Comparison of ENCODE assay signal across 1 cellular context in the genomic region with DNA sequence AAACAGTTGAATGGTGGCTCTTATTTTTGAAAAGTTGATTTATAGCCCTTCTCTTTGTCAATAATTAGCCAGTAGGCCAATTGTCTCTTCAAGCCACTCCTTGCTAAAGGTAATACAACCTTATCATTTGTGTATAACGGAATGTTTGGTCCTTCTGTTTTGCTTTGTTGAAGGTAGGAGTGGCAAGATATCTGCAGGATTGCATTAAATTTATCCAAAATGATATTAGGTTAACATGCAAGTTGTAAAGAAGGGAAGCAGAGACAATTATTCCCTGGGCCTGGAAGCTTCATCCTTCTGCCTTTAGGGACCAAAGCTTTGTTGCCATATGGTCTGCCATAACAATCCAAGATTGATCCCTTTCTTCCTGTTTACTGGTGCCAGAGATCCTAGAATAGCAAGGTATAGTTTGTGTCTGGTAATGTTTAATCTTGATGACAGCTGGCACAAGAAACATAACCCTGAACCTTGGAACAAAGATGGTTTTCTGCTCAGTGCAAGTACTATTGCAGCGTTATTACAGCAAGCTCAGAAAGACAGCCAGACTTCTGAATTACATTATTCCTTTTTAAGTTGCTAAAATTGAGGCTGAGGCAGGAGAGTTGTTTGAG.
TF ChIP-seq lines count a peak whose summit lies in the region.

No MANE protein-coding gene starts in this region.

TF ChIP-seq in HepG2, 621 proteins besides CTCF, POLR2A, EP300 and RAD21 (continued from another document and continues in another):
- TF ChIP-seq ATF1 (CRISPR knock-in tag; IDR thresholded peaks at IDR 0.05), result peak; percentile 33; the same call in 1 of the 2 replicates
- TF ChIP-seq MBNL3 (CRISPR knock-in tag; conservative IDR thresholded peaks at IDR 0.05), result no peak
- peak; percentile 90 for TF ChIP-seq FOXA3 (CRISPR knock-in tag; IDR thresholded peaks at IDR 0.05)
- no peak for TF ChIP-seq RCOR2 (CRISPR knock-in tag; IDR thresholded peaks at IDR 0.05)
- TF ChIP-seq ZBTB20 (CRISPR knock-in tag; IDR thresholded peaks at IDR 0.05; ENCODE audit: borderline replicate concordance, low read depth), result peak; percentile 87; the same call in 1 of the 2 replicates
- TF ChIP-seq NAIF1 (CRISPR knock-in tag; IDR thresholded peaks at IDR 0.05; ENCODE audit: borderline replicate concordance), result no peak
- TF ChIP-seq ZBTB42 (CRISPR knock-in tag; IDR thresholded peaks at IDR 0.05), result no peak
- TF ChIP-seq REXO4 (CRISPR knock-in tag; IDR thresholded peaks at IDR 0.05; ENCODE audit: borderline replicate concordance), result no peak
- TF ChIP-seq ZNF335 (CRISPR knock-in tag; IDR thresholded peaks at IDR 0.05), result no peak
- peak; percentile 83 for TF ChIP-seq SAP130 (CRISPR knock-in tag; IDR thresholded peaks at IDR 0.05; ENCODE audit: low read depth)
- no peak for TF ChIP-seq NFE2L1 (CRISPR knock-in tag; IDR thresholded peaks at IDR 0.05; ENCODE audit: borderline replicate concordance)
- TF ChIP-seq, protein P1, sequence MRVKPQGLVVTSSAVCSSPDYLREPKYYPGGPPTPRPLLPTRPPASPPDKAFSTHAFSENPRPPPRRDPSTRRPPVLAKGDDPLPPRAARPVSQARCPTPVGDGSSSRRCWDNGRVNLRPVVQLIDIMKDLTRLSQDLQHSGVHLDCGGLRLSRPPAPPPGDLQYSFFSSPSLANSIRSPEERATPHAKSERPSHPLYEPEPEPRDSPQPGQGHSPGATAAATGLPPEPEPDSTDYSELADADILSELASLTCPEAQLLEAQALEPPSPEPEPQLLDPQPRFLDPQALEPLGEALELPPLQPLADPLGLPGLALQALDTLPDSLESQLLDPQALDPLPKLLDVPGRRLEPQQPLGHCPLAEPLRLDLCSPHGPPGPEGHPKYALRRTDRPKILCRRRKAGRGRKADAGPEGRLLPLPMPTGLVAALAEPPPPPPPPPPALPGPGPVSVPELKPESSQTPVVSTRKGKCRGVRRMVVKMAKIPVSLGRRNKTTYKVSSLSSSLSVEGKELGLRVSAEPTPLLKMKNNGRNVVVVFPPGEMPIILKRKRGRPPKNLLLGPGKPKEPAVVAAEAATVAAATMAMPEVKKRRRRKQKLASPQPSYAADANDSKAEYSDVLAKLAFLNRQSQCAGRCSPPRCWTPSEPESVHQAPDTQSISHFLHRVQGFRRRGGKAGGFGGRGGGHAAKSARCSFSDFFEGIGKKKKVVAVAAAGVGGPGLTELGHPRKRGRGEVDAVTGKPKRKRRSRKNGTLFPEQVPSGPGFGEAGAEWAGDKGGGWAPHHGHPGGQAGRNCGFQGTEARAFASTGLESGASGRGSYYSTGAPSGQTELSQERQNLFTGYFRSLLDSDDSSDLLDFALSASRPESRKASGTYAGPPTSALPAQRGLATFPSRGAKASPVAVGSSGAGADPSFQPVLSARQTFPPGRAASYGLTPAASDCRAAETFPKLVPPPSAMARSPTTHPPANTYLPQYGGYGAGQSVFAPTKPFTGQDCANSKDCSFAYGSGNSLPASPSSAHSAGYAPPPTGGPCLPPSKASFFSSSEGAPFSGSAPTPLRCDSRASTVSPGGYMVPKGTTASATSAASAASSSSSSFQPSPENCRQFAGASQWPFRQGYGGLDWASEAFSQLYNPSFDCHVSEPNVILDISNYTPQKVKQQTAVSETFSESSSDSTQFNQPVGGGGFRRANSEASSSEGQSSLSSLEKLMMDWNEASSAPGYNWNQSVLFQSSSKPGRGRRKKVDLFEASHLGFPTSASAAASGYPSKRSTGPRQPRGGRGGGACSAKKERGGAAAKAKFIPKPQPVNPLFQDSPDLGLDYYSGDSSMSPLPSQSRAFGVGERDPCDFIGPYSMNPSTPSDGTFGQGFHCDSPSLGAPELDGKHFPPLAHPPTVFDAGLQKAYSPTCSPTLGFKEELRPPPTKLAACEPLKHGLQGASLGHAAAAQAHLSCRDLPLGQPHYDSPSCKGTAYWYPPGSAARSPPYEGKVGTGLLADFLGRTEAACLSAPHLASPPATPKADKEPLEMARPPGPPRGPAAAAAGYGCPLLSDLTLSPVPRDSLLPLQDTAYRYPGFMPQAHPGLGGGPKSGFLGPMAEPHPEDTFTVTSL (CRISPR knock-in tag; IDR thresholded peaks at IDR 0.05; ENCODE audit: borderline replicate concordance), result peak; percentile 72; the same call in 1 of the 2 replicates
- TF ChIP-seq SMAD3 (CRISPR knock-in tag; IDR thresholded peaks at IDR 0.05), result peak; percentile 69; the same call in 1 of the 2 replicates
- no peak for TF ChIP-seq ZNF749 (CRISPR knock-in tag; IDR thresholded peaks at IDR 0.05; ENCODE audit: borderline replicate concordance)
- no peak for TF ChIP-seq KMT2A (CRISPR knock-in tag; IDR thresholded peaks at IDR 0.05)
- no peak for TF ChIP-seq ZC3H4 (CRISPR knock-in tag; IDR thresholded peaks at IDR 0.05; ENCODE audit: borderline replicate concordance)
- TF ChIP-seq WIZ (CRISPR knock-in tag; IDR thresholded peaks at IDR 0.05), result no peak; the same call in 1 of the 2 replicates
- TF ChIP-seq JARID2 (CRISPR knock-in tag; IDR thresholded peaks at IDR 0.05; ENCODE audit: insufficient replicate concordance), result no peak
- no peak for TF ChIP-seq ZNF619 (CRISPR knock-in tag; IDR thresholded peaks at IDR 0.05)
- no peak for TF ChIP-seq ZNF225 (CRISPR knock-in tag; IDR thresholded peaks at IDR 0.05)
- TF ChIP-seq ZMAT3 (CRISPR knock-in tag; conservative IDR thresholded peaks at IDR 0.05), result no peak
- no peak for TF ChIP-seq ZNF329 (CRISPR knock-in tag; IDR thresholded peaks at IDR 0.05; ENCODE audit: low read depth)
- TF ChIP-seq CEBPB (IDR thresholded peaks at IDR 0.05; ENCODE audit: borderline replicate concordance, low read depth, low read length), result peak; percentile 30; the same call in 1 of the 2 replicates
- TF ChIP-seq MED1 (CRISPR knock-in tag; IDR thresholded peaks at IDR 0.05), result peak; percentile 95
- no peak for TF ChIP-seq RFXAP (CRISPR knock-in tag; IDR thresholded peaks at IDR 0.05; ENCODE audit: borderline replicate concordance)
- TF ChIP-seq SSRP1 (CRISPR knock-in tag; IDR thresholded peaks at IDR 0.05), result no peak
- no peak for TF ChIP-seq ZNF3 (CRISPR knock-in tag; IDR thresholded peaks at IDR 0.05)
- TF ChIP-seq NFRKB (IDR thresholded peaks at IDR 0.05), result no peak
- TF ChIP-seq GTF2F1 (IDR thresholded peaks at IDR 0.05; ENCODE audit: low read length), result no peak
- no peak for TF ChIP-seq PAX8 (CRISPR knock-in tag; IDR thresholded peaks at IDR 0.05; ENCODE audit: borderline replicate concordance)
- TF ChIP-seq KDM2A (CRISPR knock-in tag; IDR thresholded peaks at IDR 0.05; ENCODE audit: borderline replicate concordance, low read depth), result no peak
- TF ChIP-seq ZNF644 (CRISPR knock-in tag; IDR thresholded peaks at IDR 0.05; ENCODE audit: low read depth), result peak; percentile 91
- no peak for TF ChIP-seq KAT2B (IDR thresholded peaks at IDR 0.05; ENCODE audit: borderline replicate concordance, low read depth, low read length)
- peak; percentile 91; the same call in 1 of the 2 replicates for TF ChIP-seq ETV5 (CRISPR knock-in tag; IDR thresholded peaks at IDR 0.05; ENCODE audit: borderline replicate concordance)
- TF ChIP-seq SMARCE1 (IDR thresholded peaks at IDR 0.05; ENCODE audit: borderline replicate concordance), result no peak
- TF ChIP-seq, protein P2, sequence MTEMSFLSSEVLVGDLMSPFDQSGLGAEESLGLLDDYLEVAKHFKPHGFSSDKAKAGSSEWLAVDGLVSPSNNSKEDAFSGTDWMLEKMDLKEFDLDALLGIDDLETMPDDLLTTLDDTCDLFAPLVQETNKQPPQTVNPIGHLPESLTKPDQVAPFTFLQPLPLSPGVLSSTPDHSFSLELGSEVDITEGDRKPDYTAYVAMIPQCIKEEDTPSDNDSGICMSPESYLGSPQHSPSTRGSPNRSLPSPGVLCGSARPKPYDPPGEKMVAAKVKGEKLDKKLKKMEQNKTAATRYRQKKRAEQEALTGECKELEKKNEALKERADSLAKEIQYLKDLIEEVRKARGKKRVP (CRISPR knock-in tag; IDR thresholded peaks at IDR 0.05), result peak in 1 of 2 experiments; percentile 94; a peak in 2 of 4 replicates
- TF ChIP-seq ISL2 (CRISPR knock-in tag; IDR thresholded peaks at IDR 0.05), result peak; percentile 74; the same call in 1 of the 2 replicates
- no peak for TF ChIP-seq ZNF367 (CRISPR knock-in tag; IDR thresholded peaks at IDR 0.05; ENCODE audit: borderline replicate concordance)
- TF ChIP-seq ZSCAN31 (CRISPR knock-in tag; IDR thresholded peaks at IDR 0.05; ENCODE audit: low read depth), result no peak
- TF ChIP-seq, protein P3, sequence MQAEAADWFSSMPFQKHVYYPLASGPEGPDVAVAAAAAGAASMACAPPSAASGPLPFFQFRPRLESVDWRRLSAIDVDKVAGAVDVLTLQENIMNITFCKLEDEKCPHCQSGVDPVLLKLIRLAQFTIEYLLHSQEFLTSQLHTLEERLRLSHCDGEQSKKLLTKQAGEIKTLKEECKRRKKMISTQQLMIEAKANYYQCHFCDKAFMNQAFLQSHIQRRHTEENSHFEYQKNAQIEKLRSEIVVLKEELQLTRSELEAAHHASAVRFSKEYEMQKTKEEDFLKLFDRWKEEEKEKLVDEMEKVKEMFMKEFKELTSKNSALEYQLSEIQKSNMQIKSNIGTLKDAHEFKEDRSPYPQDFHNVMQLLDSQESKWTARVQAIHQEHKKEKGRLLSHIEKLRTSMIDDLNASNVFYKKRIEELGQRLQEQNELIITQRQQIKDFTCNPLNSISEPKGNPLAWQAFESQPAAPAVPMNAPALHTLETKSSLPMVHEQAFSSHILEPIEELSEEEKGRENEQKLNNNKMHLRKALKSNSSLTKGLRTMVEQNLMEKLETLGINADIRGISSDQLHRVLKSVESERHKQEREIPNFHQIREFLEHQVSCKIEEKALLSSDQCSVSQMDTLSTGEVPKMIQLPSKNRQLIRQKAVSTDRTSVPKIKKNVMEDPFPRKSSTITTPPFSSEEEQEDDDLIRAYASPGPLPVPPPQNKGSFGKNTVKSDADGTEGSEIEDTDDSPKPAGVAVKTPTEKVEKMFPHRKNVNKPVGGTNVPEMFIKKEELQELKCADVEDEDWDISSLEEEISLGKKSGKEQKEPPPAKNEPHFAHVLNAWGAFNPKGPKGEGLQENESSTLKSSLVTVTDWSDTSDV (CRISPR knock-in tag; IDR thresholded peaks at IDR 0.05), result no peak
- TF ChIP-seq RXRA (CRISPR knock-in tag; IDR thresholded peaks at IDR 0.05), result no peak
- no peak for TF ChIP-seq SRF (IDR thresholded peaks at IDR 0.05; ENCODE audit: low read depth, low read length)
- TF ChIP-seq ZNF496 (CRISPR knock-in tag; IDR thresholded peaks at IDR 0.05; ENCODE audit: insufficient replicate concordance), result no peak
- TF ChIP-seq HNRNPUL1 (IDR thresholded peaks at IDR 0.05; ENCODE audit: low read depth, low read length), result no peak
- TF ChIP-seq, protein P4, sequence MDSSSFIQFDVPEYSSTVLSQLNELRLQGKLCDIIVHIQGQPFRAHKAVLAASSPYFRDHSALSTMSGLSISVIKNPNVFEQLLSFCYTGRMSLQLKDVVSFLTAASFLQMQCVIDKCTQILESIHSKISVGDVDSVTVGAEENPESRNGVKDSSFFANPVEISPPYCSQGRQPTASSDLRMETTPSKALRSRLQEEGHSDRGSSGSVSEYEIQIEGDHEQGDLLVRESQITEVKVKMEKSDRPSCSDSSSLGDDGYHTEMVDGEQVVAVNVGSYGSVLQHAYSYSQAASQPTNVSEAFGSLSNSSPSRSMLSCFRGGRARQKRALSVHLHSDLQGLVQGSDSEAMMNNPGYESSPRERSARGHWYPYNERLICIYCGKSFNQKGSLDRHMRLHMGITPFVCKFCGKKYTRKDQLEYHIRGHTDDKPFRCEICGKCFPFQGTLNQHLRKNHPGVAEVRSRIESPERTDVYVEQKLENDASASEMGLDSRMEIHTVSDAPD (CRISPR knock-in tag; IDR thresholded peaks at IDR 0.05), result peak; percentile 78
- TF ChIP-seq, protein P5, sequence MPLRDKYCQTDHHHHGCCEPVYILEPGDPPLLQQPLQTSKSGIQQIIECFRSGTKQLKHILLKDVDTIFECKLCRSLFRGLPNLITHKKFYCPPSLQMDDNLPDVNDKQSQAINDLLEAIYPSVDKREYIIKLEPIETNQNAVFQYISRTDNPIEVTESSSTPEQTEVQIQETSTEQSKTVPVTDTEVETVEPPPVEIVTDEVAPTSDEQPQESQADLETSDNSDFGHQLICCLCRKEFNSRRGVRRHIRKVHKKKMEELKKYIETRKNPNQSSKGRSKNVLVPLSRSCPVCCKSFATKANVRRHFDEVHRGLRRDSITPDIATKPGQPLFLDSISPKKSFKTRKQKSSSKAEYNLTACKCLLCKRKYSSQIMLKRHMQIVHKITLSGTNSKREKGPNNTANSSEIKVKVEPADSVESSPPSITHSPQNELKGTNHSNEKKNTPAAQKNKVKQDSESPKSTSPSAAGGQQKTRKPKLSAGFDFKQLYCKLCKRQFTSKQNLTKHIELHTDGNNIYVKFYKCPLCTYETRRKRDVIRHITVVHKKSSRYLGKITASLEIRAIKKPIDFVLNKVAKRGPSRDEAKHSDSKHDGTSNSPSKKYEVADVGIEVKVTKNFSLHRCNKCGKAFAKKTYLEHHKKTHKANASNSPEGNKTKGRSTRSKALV (CRISPR knock-in tag; IDR thresholded peaks at IDR 0.05), result no peak
- peak; percentile 76 for TF ChIP-seq HDAC2 (CRISPR knock-in tag; IDR thresholded peaks at IDR 0.05)
- TF ChIP-seq, protein P6, sequence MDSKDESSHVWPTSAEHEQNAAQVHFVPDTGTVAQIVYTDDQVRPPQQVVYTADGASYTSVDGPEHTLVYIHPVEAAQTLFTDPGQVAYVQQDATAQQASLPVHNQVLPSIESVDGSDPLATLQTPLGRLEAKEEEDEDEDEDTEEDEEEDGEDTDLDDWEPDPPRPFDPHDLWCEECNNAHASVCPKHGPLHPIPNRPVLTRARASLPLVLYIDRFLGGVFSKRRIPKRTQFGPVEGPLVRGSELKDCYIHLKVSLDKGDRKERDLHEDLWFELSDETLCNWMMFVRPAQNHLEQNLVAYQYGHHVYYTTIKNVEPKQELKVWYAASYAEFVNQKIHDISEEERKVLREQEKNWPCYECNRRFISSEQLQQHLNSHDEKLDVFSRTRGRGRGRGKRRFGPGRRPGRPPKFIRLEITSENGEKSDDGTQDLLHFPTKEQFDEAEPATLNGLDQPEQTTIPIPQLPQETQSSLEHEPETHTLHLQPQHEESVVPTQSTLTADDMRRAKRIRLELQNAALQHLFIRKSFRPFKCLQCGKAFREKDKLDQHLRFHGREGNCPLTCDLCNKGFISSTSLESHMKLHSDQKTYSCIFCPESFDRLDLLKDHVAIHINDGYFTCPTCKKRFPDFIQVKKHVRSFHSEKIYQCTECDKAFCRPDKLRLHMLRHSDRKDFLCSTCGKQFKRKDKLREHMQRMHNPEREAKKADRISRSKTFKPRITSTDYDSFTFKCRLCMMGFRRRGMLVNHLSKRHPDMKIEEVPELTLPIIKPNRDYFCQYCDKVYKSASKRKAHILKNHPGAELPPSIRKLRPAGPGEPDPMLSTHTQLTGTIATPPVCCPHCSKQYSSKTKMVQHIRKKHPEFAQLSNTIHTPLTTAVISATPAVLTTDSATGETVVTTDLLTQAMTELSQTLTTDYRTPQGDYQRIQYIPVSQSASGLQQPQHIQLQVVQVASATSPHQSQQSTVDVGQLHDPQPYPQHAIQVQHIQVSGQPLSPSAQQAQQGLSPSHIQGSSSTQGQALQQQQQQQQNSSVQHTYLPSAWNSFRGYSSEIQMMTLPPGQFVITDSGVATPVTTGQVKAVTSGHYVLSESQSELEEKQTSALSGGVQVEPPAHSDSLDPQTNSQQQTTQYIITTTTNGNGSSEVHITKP (CRISPR knock-in tag; IDR thresholded peaks at IDR 0.05; ENCODE audit: low read depth), result no peak
